ENCODE assay signal across 16 cellular contexts in the genomic region with DNA sequence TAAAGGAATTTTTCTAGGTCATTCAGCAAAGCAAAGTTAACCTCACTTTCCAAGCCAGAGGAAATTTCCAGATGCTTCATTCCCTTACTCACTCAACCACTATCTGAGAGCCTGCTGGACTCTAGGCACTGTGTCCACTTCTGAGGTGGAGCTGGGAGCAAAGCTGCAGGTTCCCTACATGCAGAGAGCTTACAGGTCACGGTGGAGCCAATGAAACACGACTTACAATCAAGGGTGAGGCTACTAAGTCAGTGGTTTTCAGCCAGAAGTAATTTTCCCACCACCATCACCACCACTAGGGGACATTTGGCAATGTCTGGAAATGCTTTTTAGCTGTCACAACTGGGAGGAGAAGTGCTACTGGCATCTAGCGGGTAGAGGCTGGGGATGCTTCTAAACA. TPM values are rescaled to one million over a fixed set of nuclear protein-coding genes. Genes with fewer than 3 reads are reported as not detected.
A peak's percentile ranks its signal among the peaks of the same experiment; 100 is the strongest.
DNase-seq lines count a peak whose midpoint lies in the region; ATAC-seq and TF ChIP-seq lines count a peak whose summit lies in the region.
"Had no signal": no experiment of that assay in that cellular context is flagged by ENCODE, and none has a peak within 500 bp of the region (broad histone marks: within the 10 kb centered on the region; RNA-seq: fewer than 3 reads in every experiment).

No MANE protein-coding gene starts in this region.

- DNase-seq in Caco-2: peak; percentile 51 to 53
- DNase-seq in LNCaP clone FGC (ENCODE audit: low read depth): no peak
- DNase-seq in T-helper 17 cell: no peak
- DNase-seq in kidney tubule cell (ENCODE audit: low spot score): peak; percentile 88
- DNase-seq in effector CD8-positive, alpha-beta T cell (lab: John Stamatoyannopoulos, UW): no peak
- no peak for DNase-seq in psoas muscle
- no peak for DNase-seq in activated CD4-positive, alpha-beta T cell treated with anti-CD3 and anti-CD28 coated beads, Interleukin-2, amount 50 U/mL, for 4 hours
- DNase-seq: brain microvascular endothelial cell; effector memory CD8-positive, alpha-beta T cell; foreskin melanocyte; HFFc6; NCI-H1092; NCI-H446 treated with DMSO at 0.1 percent for 48 hours; Right ventricle myocardium superior had no signal

- POLR2A ChIA-PET in Caco-2 (lab: Charles Lee): no interaction called here

- TF ChIP-seq CTCF in Caco-2 (IDR thresholded peaks at IDR 0.05; ENCODE audit: insufficient read depth in 1 of 2, low read depth in 1 of 2, low read length in 1 of 2, severe bottlenecking in 1 of 2, unreplicated experiment in 1 of 2) (peak in 1 of 2 experiments; percentile 39), LNCaP clone FGC (IDR thresholded peaks at IDR 0.05; ENCODE audit: control insufficient read depth, extremely low read depth, insufficient read depth) (peak; percentile 9; the same call in 1 of the 2 replicates), psoas muscle (IDR thresholded peaks at IDR 0.05) (no peak)

- 58 to 66% (median 66%) methylated on average over 3 of the region's 3 CpGs for WGBS in psoas muscle, 3 donors

- H3K4me1 Mint-ChIP-seq in Caco-2 (ENCODE audit: low read depth, unreplicated experiment) (no peaks in the 10 kb centered on the region), T-helper 17 cell (no peaks in the 10 kb centered on the region)

- H3K9me3 ChIP-seq in Caco-2: no peaks in the 10 kb centered on the region
- no peaks in the 10 kb centered on the region for H3K9me3 ChIP-seq in T-helper 17 cell (ENCODE audit: control insufficient read depth, low read length, poor library complexity, severe bottlenecking)
- H3K9me3 ChIP-seq in psoas muscle: no peaks in the 10 kb centered on the region
- H3K9me3 ChIP-seq: BLaER1 had no signal

- H3K4me1 ChIP-seq in Caco-2 (no peaks in the 10 kb centered on the region), psoas muscle (no peaks in the 10 kb centered on the region)

- intact Hi-C loops in Caco-2 (cut with micrococcal nuclease; ENCODE audit: unreplicated experiment): no loop called here
- intact Hi-C loops in psoas muscle (cut with DNase I): no loop called here

- no TSS peak for BruUV-seq in Caco-2 (replicated peaks; lab: Mats Ljungman, UMichigan)

- H3K27me3 ChIP-seq in Caco-2 (replicated peaks; ENCODE audit: control insufficient read depth, insufficient read depth, low read length) (no peaks in the 10 kb centered on the region), psoas muscle (ENCODE audit: insufficient read depth in 3 of 3, low read length in 2 of 3) (peaks cover 0 to 4% (median 0%) of the 10 kb centered on the region in 3 donors)
- H3K27me3 ChIP-seq: BLaER1, brain microvascular endothelial cell had no signal

- H3K27me3 Mint-ChIP-seq in Caco-2 (ENCODE audit: insufficient read depth, unreplicated experiment): no peaks in the 10 kb centered on the region
- H3K27me3 Mint-ChIP-seq in T-helper 17 cell: peaks cover 11% of the 10 kb centered on the region

- H3K27ac ChIP-seq in psoas muscle: no peak overlapping the region
- H3K27ac ChIP-seq: BLaER1, brain microvascular endothelial cell had no signal

- CTCF ChIA-PET in Caco-2 (lab: Charles Lee): interaction anchor here (0.7 to 0.8 kb wide), 3 partner anchors 20 to 47 kb away, joined by 3 read pairs; no protein-coding TSS in a partner anchor

- no peaks in the 10 kb centered on the region for H3K36me3 ChIP-seq in Caco-2 (ENCODE audit: control insufficient read depth, insufficient read depth, low read length)
- no peaks in the 10 kb centered on the region for H3K36me3 ChIP-seq in psoas muscle (ENCODE audit: insufficient read depth in 1 of 2, low read depth in 1 of 2)
- H3K36me3 ChIP-seq: BLaER1, brain microvascular endothelial cell had no signal

- no peaks in the 10 kb centered on the region for H3K36me3 Mint-ChIP-seq in Caco-2 (ENCODE audit: insufficient read depth, unreplicated experiment)
- no peaks in the 10 kb centered on the region for H3K36me3 Mint-ChIP-seq in T-helper 17 cell (ENCODE audit: low read depth)

- no peak overlapping the region for H3K4me3 Mint-ChIP-seq in Caco-2 (ENCODE audit: unreplicated experiment)
- H3K4me3 Mint-ChIP-seq in T-helper 17 cell: no peak overlapping the region
- H3K4me3 Mint-ChIP-seq: effector memory CD8-positive, alpha-beta T cell; HFFc6 had no signal

- H3K27ac Mint-ChIP-seq in Caco-2 (ENCODE audit: unreplicated experiment) (no peak overlapping the region), T-helper 17 cell (peak overlapping the region; percentile 27)
- H3K27ac Mint-ChIP-seq: effector memory CD8-positive, alpha-beta T cell; HFFc6 had no signal

- H3K9me3 Mint-ChIP-seq in Caco-2 (ENCODE audit: unreplicated experiment): no peaks in the 10 kb centered on the region
- H3K9me3 Mint-ChIP-seq: effector memory CD8-positive, alpha-beta T cell had no signal

- H3K4me3 ChIP-seq in Caco-2 (ENCODE audit: low read depth, low read length) (no peak overlapping the region), LNCaP clone FGC (ENCODE audit: low read depth, low read length) (no peak overlapping the region), psoas muscle (no peak overlapping the region)
- H3K4me3 ChIP-seq: BLaER1 had no signal

- ATAC-seq in T-helper 17 cell (no peak), psoas muscle (no peak), GM18909 (IDR thresholded peaks at IDR 0.05; ENCODE audit: poor library complexity, unreplicated experiment) (no peak)
- ATAC-seq: effector memory CD8-positive, alpha-beta T cell had no signal

RNA-seq across cellular contexts. Expression of a gene that starts 34.5 kb away (rescaled TPM):
- total RNA-seq in Caco-2 (2022): 0.07 TPM in 2 replicates
- total RNA-seq in T-helper 17 cell: 10 to 100 TPM; 29.1 to 30.7 TPM
- 1 to 10 TPM; 1.9 to 7.5 (median 3.6) TPM for total RNA-seq in psoas muscle
- under 1 TPM; 0.39 to 0.94 (median 0.66) TPM for polyA plus RNA-seq in psoas muscle
- total RNA-seq: HFFc6 had no signal

Comparison
In these comparisons a context has a peak if more than half of its experiments do, and no peak if none do; other contexts are left out.
1. DNase-seq: peak in Caco-2 (2 of 2) and kidney tubule cell (single experiment); none in LNCaP clone FGC (single experiment), T-helper 17 cell (0 of 3), effector CD8-positive, alpha-beta T cell (single experiment), psoas muscle (0 of 2) and activated CD4-positive, alpha-beta T cell treated with anti-CD3 and anti-CD28 coated beads, Interleukin-2, amount 50 U/mL, for 4 hours (0 of 2).